Comparison of ENCODE assay signal across 8 cellular contexts in the genomic region with DNA sequence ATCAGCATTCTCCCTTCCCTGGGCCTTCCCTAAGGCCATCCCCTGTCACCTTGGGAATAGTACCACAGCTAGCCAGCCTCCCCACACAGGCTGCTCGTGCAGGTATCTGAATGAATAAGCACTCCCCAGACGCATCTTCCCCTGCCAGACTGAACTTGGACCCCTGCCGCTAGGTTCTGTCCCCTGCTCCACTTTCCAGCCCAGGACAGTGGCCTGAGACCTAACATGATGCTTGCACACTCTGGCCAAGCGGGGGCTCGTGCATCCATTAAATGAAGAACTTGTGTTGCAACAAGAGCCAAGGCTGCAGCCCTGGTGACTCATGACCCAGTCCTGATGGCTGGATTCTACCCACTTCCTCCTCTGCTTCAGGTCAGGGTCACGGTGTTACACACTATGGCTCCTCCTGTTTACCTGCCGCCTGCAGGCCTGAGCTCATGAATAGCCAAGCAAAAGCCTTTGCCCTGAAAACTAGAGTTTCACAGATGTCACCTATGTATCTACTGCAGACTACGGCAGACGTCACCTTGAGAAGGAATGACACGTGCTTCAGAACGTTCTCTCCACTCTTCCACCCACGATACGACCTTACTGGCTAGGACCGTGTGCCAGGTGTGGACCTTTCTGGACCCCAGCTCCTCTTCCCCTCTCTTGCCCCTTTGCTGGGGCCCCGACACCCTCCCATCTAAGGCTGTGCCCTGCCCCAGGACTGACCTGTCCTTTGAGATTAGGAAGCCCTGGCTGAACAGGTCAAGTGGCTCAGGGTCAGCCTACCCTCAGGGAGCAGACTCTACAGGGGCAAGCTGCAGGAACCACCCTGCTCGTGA. TPM values are rescaled to one million over a fixed set of nuclear protein-coding genes. Genes with fewer than 3 reads are reported as not detected.
DNase-seq lines count a peak whose midpoint lies in the region; ATAC-seq, FAIRE-seq and TF ChIP-seq lines count a peak whose summit lies in the region.

No MANE protein-coding gene starts in this region.

- no peak overlapping the region for H2AK5ac ChIP-seq in mesenchymal stem cell (ENCODE audit: low read length, severe bottlenecking)

- no peak overlapping the region for H2AFZ ChIP-seq in mesenchymal stem cell (ENCODE audit: low read depth, low read length)
- no peak overlapping the region for H2AFZ ChIP-seq in MM.1S (ENCODE audit: low read length)

- H4K8ac ChIP-seq in mesenchymal stem cell (ENCODE audit: low read length), result no peak overlapping the region

- DNase-seq in AML-193 (lab: John Stamatoyannopoulos, UW) (peak; percentile 87), GM19239 (ENCODE audit: insufficient read length, low spot score) (no peak), astrocyte of the spinal cord (ENCODE audit: low read depth, low spot score) (peak; percentile 27), mesenchymal stem cell (peak; percentile 72), amniotic stem cell (lab: John Stamatoyannopoulos, UW) (no peak), MM.1S (no peak)

- ATAC-seq in HG03025 (IDR thresholded peaks at IDR 0.05; ENCODE audit: low FRiP score, unreplicated experiment), result no peak

- H3K27me3 ChIP-seq in mesenchymal stem cell (ENCODE audit: control insufficient read depth in 1 of 2, insufficient read depth in 1 of 2, low read length in 2 of 2) (no peaks in the 10 kb centered on the region), MM.1S (replicated peaks; ENCODE audit: insufficient read depth, low read length) (no peaks in the 10 kb centered on the region)

- H4K20me1 ChIP-seq in MM.1S (ENCODE audit: insufficient read depth, low read length), result no peaks in the 10 kb centered on the region

- no peak overlapping the region for H2BK5ac ChIP-seq in mesenchymal stem cell (ENCODE audit: low read depth, low read length, poor library complexity, severe bottlenecking)

- peaks cover 5% of the 10 kb centered on the region for H3K36me3 Mint-ChIP-seq in IgD-negative memory B cell

- FAIRE-seq in GM19239 (lab: Jason Lieb, UNC), result peak; percentile 8

- H3K14ac ChIP-seq in mesenchymal stem cell (ENCODE audit: low read length in 2 of 2), result no peak overlapping the region

- H3K4me2 ChIP-seq in mesenchymal stem cell (ENCODE audit: low read length, poor library complexity, severe bottlenecking) (no peak overlapping the region), MM.1S (ENCODE audit: low read depth, low read length) (no peak overlapping the region)

- H3K36me3 ChIP-seq in mesenchymal stem cell (ENCODE audit: control insufficient read depth in 1 of 2, insufficient read depth in 2 of 2, low read depth in 1 of 2, low read length in 2 of 2), result peaks cover 0 to 5% of the 10 kb centered on the region in 2 experiments
- H3K36me3 ChIP-seq in MM.1S (replicated peaks; ENCODE audit: insufficient read depth, low read length), result no peaks in the 10 kb centered on the region

- H3K4me3 ChIP-seq in astrocyte of the spinal cord (ENCODE audit: low read depth, low read length) (no peak overlapping the region), mesenchymal stem cell (ENCODE audit: insufficient read depth in 1 of 2, low read depth in 1 of 2, low read length in 2 of 2) (no peak overlapping the region), MM.1S (ENCODE audit: low read length) (no peak overlapping the region)

- H3K23ac ChIP-seq in mesenchymal stem cell (ENCODE audit: low read length in 2 of 2), result no peak overlapping the region

- no peaks in the 10 kb centered on the region for H3K9me3 ChIP-seq in mesenchymal stem cell (ENCODE audit: control insufficient read depth, low read length)
- H3K9me3 ChIP-seq in MM.1S (replicated peaks; ENCODE audit: insufficient read depth, low read length), result no peaks in the 10 kb centered on the region

- H3K4me1 ChIP-seq in mesenchymal stem cell (ENCODE audit: control insufficient read depth, insufficient read depth, low read depth, low read length) (peaks cover 10% of the 10 kb centered on the region), MM.1S (ENCODE audit: low read length) (peaks cover 17% of the 10 kb centered on the region)

- H3K4ac ChIP-seq in mesenchymal stem cell (ENCODE audit: low read depth in 1 of 2, low read length in 2 of 2), result no peak overlapping the region

- no peaks in the 10 kb centered on the region for H3K79me2 ChIP-seq in MM.1S (ENCODE audit: low read length)

- H2BK12ac ChIP-seq in mesenchymal stem cell (ENCODE audit: low read length in 2 of 2), result no peak overlapping the region

- H3K9me2 ChIP-seq in MM.1S (replicated peaks; ENCODE audit: insufficient read depth, low read length), result no peaks in the 10 kb centered on the region

- H3K9ac ChIP-seq in mesenchymal stem cell (ENCODE audit: low read length) (no peak overlapping the region), MM.1S (ENCODE audit: low read length) (no peak overlapping the region)

- in situ Hi-C loops in astrocyte of the spinal cord (cut with HindIII; ENCODE audit: low sequenced_read_pairs), result no loop called here

- peaks cover 16% of the 10 kb centered on the region for H3K27me3 Mint-ChIP-seq in IgD-negative memory B cell

- peaks cover 25 to 31% (median 29%) of the 10 kb centered on the region in 3 donors for H3K4me1 Mint-ChIP-seq in IgD-negative memory B cell

- H3K79me1 ChIP-seq in mesenchymal stem cell (replicated peaks; ENCODE audit: low read length, poor library complexity, severe bottlenecking), result peaks cover 16% of the 10 kb centered on the region

- H3K27ac ChIP-seq in mesenchymal stem cell (ENCODE audit: low read length, poor library complexity, severe bottlenecking), result no peak overlapping the region
- H3K27ac ChIP-seq in MM.1S (ENCODE audit: low read length), result no peak overlapping the region

- peak overlapping the region in 2 of 4 donors; percentile 47 to 63 for H3K4me3 Mint-ChIP-seq in IgD-negative memory B cell

- peaks cover 8% of the 10 kb centered on the region for H3F3A ChIP-seq in MM.1S (ENCODE audit: insufficient read depth, low read length)

- H2BK120ac ChIP-seq in mesenchymal stem cell (ENCODE audit: low read depth, low read length), result no peak overlapping the region

- H3K27ac Mint-ChIP-seq in IgD-negative memory B cell, result peak overlapping the region; percentile 54 to 70 (median 62)

- H3K18ac ChIP-seq in mesenchymal stem cell (ENCODE audit: low read depth in 1 of 2, low read length in 2 of 2), result no peak overlapping the region

- TF ChIP-seq CTCF in astrocyte of the spinal cord (IDR thresholded peaks at IDR 0.05; ENCODE audit: low read depth, low read length), result no peak
- no peak for TF ChIP-seq CTCF in MM.1S (IDR thresholded peaks at IDR 0.05; ENCODE audit: low read length)

- 64% methylated on average over 16 of the region's 16 CpGs for WGBS in mesenchymal stem cell

- peak overlapping the region; percentile 6 for H4K91ac ChIP-seq in mesenchymal stem cell (ENCODE audit: low read length)

- H2BK15ac ChIP-seq in mesenchymal stem cell (ENCODE audit: low read depth, poor library complexity, severe bottlenecking), result no peak overlapping the region

- H3K9me3 Mint-ChIP-seq in IgD-negative memory B cell, result peaks cover 0 to 6% (median 0%) of the 10 kb centered on the region in 3 donors

RNA-seq across cellular contexts. Expression of gene ASB13, which starts 6.5 kb away (rescaled TPM):
- 6.6 TPM for polyA plus RNA-seq in IgD-negative memory B cell
- polyA plus RNA-seq in mesenchymal stem cell (2013, experiment 1 of 2), result 5.1 TPM
- polyA plus RNA-seq in mesenchymal stem cell (2013, experiment 2 of 2), result 5.1 TPM

RNA-seq across cellular contexts. Expression of gene TASOR2, which starts 24.7 kb away (rescaled TPM):
- 12.2 TPM for polyA plus RNA-seq in IgD-negative memory B cell
- polyA plus RNA-seq in mesenchymal stem cell (2013, experiment 1 of 2), result 14.7 TPM
- polyA plus RNA-seq in mesenchymal stem cell (2013, experiment 2 of 2), result 15.4 TPM

Comparison
In these comparisons a context has a peak if more than half of its experiments do, and no peak if none do; other contexts are left out.
1. DNase-seq: peak in AML-193 (2 of 2), astrocyte of the spinal cord (single experiment) and mesenchymal stem cell (single experiment); none in GM19239 (single experiment), amniotic stem cell (single experiment) and MM.1S (single experiment).